12 cellular contexts compared by ENCODE assay signal in genomic region chr12:1534708-1535107, GRCh38. TPM values are rescaled to one million over a fixed set of nuclear protein-coding genes. Genes with fewer than 3 reads are reported as not detected.
DNase-seq lines count a peak whose midpoint lies in the region; ATAC-seq and FAIRE-seq lines count a peak whose summit lies in the region.
"Had no signal": no experiment of that assay in that cellular context is flagged by ENCODE, and none has a peak within 500 bp of the region (broad histone marks: within the 10 kb centered on the region; RNA-seq: fewer than 3 reads in every experiment).

No MANE protein-coding gene starts in this region.

- 70 to 79% (median 71%) methylated on average over 3 of the region's 3 CpGs for WGBS in small intestine, 3 donors

- peaks cover 8% of the 10 kb centered on the region for H3K36me3 Mint-ChIP-seq in stimulated activated effector memory CD8-positive, alpha-beta T cell treated with anti-CD3 and anti-CD28 coated beads, Interleukin-12 subunit alpha, Interleukin-12 subunit beta, amount 100 ng/mL, for 72 hours
- H3K36me3 Mint-ChIP-seq: activated naive CD8-positive, alpha-beta T cell had no signal

- FAIRE-seq in small intestine (lab: Jason Lieb, UNC): no peak

- peak overlapping the region; percentile 80 for H3K4me3 Mint-ChIP-seq in stimulated activated effector memory CD8-positive, alpha-beta T cell treated with anti-CD3 and anti-CD28 coated beads, Interleukin-12 subunit alpha, Interleukin-12 subunit beta, amount 100 ng/mL, for 72 hours

- no peaks in the 10 kb centered on the region for H3K9me3 ChIP-seq in small intestine (ENCODE audit: control insufficient read depth, low read depth)
- H3K9me3 ChIP-seq: heart left ventricle had no signal

- no peak overlapping the region for H3K27ac ChIP-seq in small intestine (ENCODE audit: low read depth in 1 of 2, low read length in 1 of 2)
- H3K27ac ChIP-seq: heart left ventricle, RWPE1 had no signal

- H3K36me3 ChIP-seq in small intestine (ENCODE audit: control insufficient read depth in 2 of 2, insufficient read depth in 2 of 2, low read length in 2 of 2): no peaks in the 10 kb centered on the region
- H3K36me3 ChIP-seq: heart left ventricle had no signal

- DNase-seq in GM19238 (ENCODE audit: insufficient read length, low spot score) (peak; percentile 52), RPMI8226 (peak; percentile 56), small intestine (no peak)
- DNase-seq in stimulated activated effector memory CD8-positive, alpha-beta T cell treated with anti-CD3 and anti-CD28 coated beads, Interleukin-12 subunit alpha, Interleukin-12 subunit beta, amount 100 ng/mL, for 72 hours (ENCODE audit: low spot score in 2 of 2): no peak
- no peak for DNase-seq in stimulated activated naive CD4-positive, alpha-beta T cell treated with Interleukin-2 at 50 U/mL for 16 hours (lab: John Stamatoyannopoulos, UW)
- DNase-seq: activated CD4-positive, alpha-beta T cell treated with anti-CD3 and anti-CD28 coated beads for 1 hour; heart left ventricle; NCI-H187 had no signal

- ATAC-seq in HG02852 (IDR thresholded peaks at IDR 0.05; ENCODE audit: unreplicated experiment) (peak; percentile 21), HG03280 (IDR thresholded peaks at IDR 0.05; ENCODE audit: unreplicated experiment) (no peak)
- no peak for ATAC-seq in stimulated activated effector memory CD8-positive, alpha-beta T cell treated with anti-CD3 and anti-CD28 coated beads, Interleukin-12 subunit alpha, Interleukin-12 subunit beta, amount 100 ng/mL, for 72 hours
- ATAC-seq: heart left ventricle had no signal

- H3K4me1 ChIP-seq in small intestine (ENCODE audit: control insufficient read depth in 2 of 2, insufficient read depth in 1 of 2, low read depth in 1 of 2, low read length in 1 of 2): no peaks in the 10 kb centered on the region

- no peak overlapping the region for H3K4me3 ChIP-seq in small intestine (ENCODE audit: low read depth in 1 of 2, low read length in 2 of 2)
- H3K4me3 ChIP-seq: heart left ventricle had no signal

- no peaks in the 10 kb centered on the region for H3K9me3 Mint-ChIP-seq in stimulated activated effector memory CD8-positive, alpha-beta T cell treated with anti-CD3 and anti-CD28 coated beads, Interleukin-12 subunit alpha, Interleukin-12 subunit beta, amount 100 ng/mL, for 72 hours

- no peak overlapping the region for H3K27ac Mint-ChIP-seq in stimulated activated effector memory CD8-positive, alpha-beta T cell treated with anti-CD3 and anti-CD28 coated beads, Interleukin-12 subunit alpha, Interleukin-12 subunit beta, amount 100 ng/mL, for 72 hours
- H3K27ac Mint-ChIP-seq: activated naive CD8-positive, alpha-beta T cell had no signal

- peaks cover 37% of the 10 kb centered on the region for H3K4me1 Mint-ChIP-seq in stimulated activated effector memory CD8-positive, alpha-beta T cell treated with anti-CD3 and anti-CD28 coated beads, Interleukin-12 subunit alpha, Interleukin-12 subunit beta, amount 100 ng/mL, for 72 hours

- H3K27me3 ChIP-seq in small intestine (ENCODE audit: control insufficient read depth in 2 of 2, insufficient read depth in 2 of 2, low read length in 2 of 2): peaks cover 7 to 25% of the 10 kb centered on the region in 2 donors

RNA-seq across cellular contexts. Expression of gene FBXL14, which starts 59.7 kb away (rescaled TPM):
- polyA plus RNA-seq in small intestine: 10 to 100 TPM in 1 of 3 donors, 1 to 10 TPM in 2; 3.5 to 15.7 (median 4.2) TPM

Comparison
In these comparisons a context has a peak if more than half of its experiments do, and no peak if none do; other contexts are left out.
1. DNase-seq: peak in GM19238 (single experiment) and RPMI8226 (single experiment); none in stimulated activated effector memory CD8-positive, alpha-beta T cell treated with anti-CD3 and anti-CD28 coated beads, Interleukin-12 subunit alpha, Interleukin-12 subunit beta, amount 100 ng/mL, for 72 hours (0 of 2), stimulated activated naive CD4-positive, alpha-beta T cell treated with Interleukin-2 at 50 U/mL for 16 hours (single experiment) and small intestine (single experiment).